ENCODE assay signal across 31 cellular contexts in the genomic region with DNA sequence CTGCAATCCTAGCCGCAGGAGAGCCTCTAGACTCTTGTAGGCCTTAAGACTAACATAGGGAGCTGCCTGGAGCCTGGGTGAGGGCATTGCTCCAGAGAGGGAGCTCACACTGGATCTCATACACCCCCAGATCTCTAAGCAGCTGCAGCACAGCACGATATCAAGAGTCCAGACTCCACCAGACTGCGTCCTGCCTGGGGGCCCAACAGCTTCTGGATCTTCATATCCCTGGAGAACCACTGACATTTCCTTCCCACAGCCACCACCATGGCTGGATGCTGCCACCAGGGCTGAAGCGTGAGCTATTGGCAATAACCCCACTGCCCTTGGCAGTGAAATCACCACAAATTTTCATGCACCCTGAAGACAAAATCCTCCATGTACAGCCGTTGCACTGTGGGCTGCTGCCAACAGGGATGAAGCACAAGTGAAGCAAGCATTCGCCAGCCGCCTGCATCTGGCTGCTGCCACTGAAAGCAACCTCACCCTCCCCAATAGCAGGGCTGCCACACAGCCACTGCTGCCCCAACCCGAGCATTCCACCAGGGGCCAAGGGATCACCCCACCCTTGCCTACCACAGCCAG. TPM values are rescaled to one million over a fixed set of nuclear protein-coding genes. Genes with fewer than 3 reads are reported as not detected.
"Had no signal": no experiment of that assay in that cellular context is flagged by ENCODE, and none has a peak within 500 bp of the region (broad histone marks: within the 10 kb centered on the region; RNA-seq: fewer than 3 reads in every experiment).

No MANE protein-coding gene starts in this region.

- H3K27me3 ChIP-seq: body of pancreas, colonic mucosa, gastroesophageal sphincter, upper lobe of left lung had no signal

- H3K27ac ChIP-seq: body of pancreas, colonic mucosa, gastroesophageal sphincter, left ventricle myocardium inferior, parathyroid adenoma, psoas muscle, upper lobe of left lung had no signal

- H3K79me2 ChIP-seq: parathyroid adenoma had no signal

- H3K4me2 ChIP-seq: smooth muscle cell had no signal

- H3K9ac ChIP-seq: parathyroid adenoma had no signal

- H3K36me3 ChIP-seq: colonic mucosa, gastroesophageal sphincter, left ventricle myocardium inferior, upper lobe of left lung had no signal

- ATAC-seq: activated CD8-positive, alpha-beta memory T cell treated with anti-CD3 and anti-CD28 coated beads, Interleukin-2, amount 10 ng/mL, durations not matched to agents 7 days and 5 days; activated T-cell treated with anti-CD3 and anti-CD28 coated beads, Interleukin-2, amount 50 U/mL, for 72 hours; body of pancreas; effector memory CD8-positive, alpha-beta T cell; gastroesophageal sphincter; psoas muscle; stimulated activated memory B cell treated with anti-CD40 and anti-IgM and Interleukin-4, amounts not matched to agents 10 μg/mL and 1 μg/mL and 100 μg/mL, for 72 hours; stimulated activated naive CD8-positive, alpha-beta T cell treated with anti-CD3 and anti-CD28 coated beads, Interleukin-15, amount 100 ng/mL, for 72 hours had no signal

- H3K27ac Mint-ChIP-seq: activated CD4-positive, alpha-beta memory T cell treated with anti-CD3 and anti-CD28 coated beads for 36 hours; activated CD8-positive, alpha-beta memory T cell treated with anti-CD3 and anti-CD28 coated beads, Interleukin-2, amount 10 ng/mL, durations not matched to agents 7 days and 5 days; activated naive CD8-positive, alpha-beta T cell; effector memory CD8-positive, alpha-beta T cell; stimulated activated memory B cell treated with anti-CD40 and anti-IgM and Interleukin-4, amounts not matched to agents 10 μg/mL and 1 μg/mL and 100 μg/mL, for 72 hours; stimulated activated naive CD8-positive, alpha-beta T cell treated with anti-CD3 and anti-CD28 coated beads, Interleukin-15, amount 100 ng/mL, for 72 hours had no signal

- H3K4me1 Mint-ChIP-seq: activated CD8-positive, alpha-beta memory T cell treated with anti-CD3 and anti-CD28 coated beads, Interleukin-2, amount 10 ng/mL, durations not matched to agents 7 days and 5 days; stimulated activated memory B cell treated with anti-CD40 and anti-IgM and Interleukin-4, amounts not matched to agents 10 μg/mL and 1 μg/mL and 100 μg/mL, for 72 hours; stimulated activated naive CD8-positive, alpha-beta T cell treated with anti-CD3 and anti-CD28 coated beads, Interleukin-15, amount 100 ng/mL, for 72 hours had no signal

- DNase-seq: activated CD4-positive, alpha-beta memory T cell treated with anti-CD3 and anti-CD28 coated beads for 36 hours; activated CD4-positive, alpha-beta T cell treated with anti-CD3 and anti-CD28 coated beads for 48 hours; activated CD4-positive, CD25-positive, alpha-beta regulatory T cell; activated CD8-positive, alpha-beta memory T cell treated with anti-CD3 and anti-CD28 coated beads, Interleukin-2, amount 10 ng/mL, durations not matched to agents 7 days and 5 days; activated effector memory CD4-positive, alpha-beta T cell treated with Interleukin-2 at 50 U/mL for 16 hours; activated naive CD4-positive, alpha-beta T cell treated with Interleukin-2 at 50 U/mL for 16 hours; activated T-cell treated with anti-CD3 and anti-CD28 coated beads for 4 hours; activated T-cell treated with anti-CD3 and anti-CD28 coated beads, Interleukin-2, amount 50 U/mL, for 72 hours; anterior cingulate cortex; body of pancreas; cerebellar nuclear complex; colonic mucosa; dorsolateral prefrontal cortex; effector memory CD8-positive, alpha-beta T cell; hippocampal formation; left ventricle myocardium inferior; nucleus accumbens; psoas muscle; stimulated activated CD4-positive, alpha-beta T cell treated with anti-CD3 and anti-CD28 coated beads, Interleukin-1b, Interleukin-23, amount 100 ng/mL, for 48 hours; stimulated activated CD4-positive, alpha-beta T cell treated with anti-CD3 and anti-CD28 coated beads, Interleukin-4, amount 100 ng/mL, for 4 hours; stimulated activated CD8-positive, alpha-beta memory T cell treated with anti-CD3 and anti-CD28 coated beads, Interleukin-4, amount 100 ng/mL, for 48 hours; stimulated activated naive CD8-positive, alpha-beta T cell treated with anti-CD3 and anti-CD28 coated beads, Interleukin-15, amount 100 ng/mL, for 72 hours; substantia nigra had no signal

- H2AFZ ChIP-seq: parathyroid adenoma had no signal

- H3K4me1 ChIP-seq: body of pancreas, colonic mucosa, gastroesophageal sphincter, left ventricle myocardium inferior, parathyroid adenoma, psoas muscle, upper lobe of left lung had no signal

- H3K4me3 Mint-ChIP-seq: activated CD4-positive, alpha-beta memory T cell treated with anti-CD3 and anti-CD28 coated beads for 36 hours; activated CD8-positive, alpha-beta memory T cell treated with anti-CD3 and anti-CD28 coated beads, Interleukin-2, amount 10 ng/mL, durations not matched to agents 7 days and 5 days; activated naive CD8-positive, alpha-beta T cell; activated T-cell treated with anti-CD3 and anti-CD28 coated beads, Interleukin-2, amount 50 U/mL, for 72 hours; effector memory CD8-positive, alpha-beta T cell; stimulated activated memory B cell treated with anti-CD40 and anti-IgM and Interleukin-4, amounts not matched to agents 10 μg/mL and 1 μg/mL and 100 μg/mL, for 72 hours; stimulated activated naive CD8-positive, alpha-beta T cell treated with anti-CD3 and anti-CD28 coated beads, Interleukin-15, amount 100 ng/mL, for 72 hours had no signal

- H3K36me3 Mint-ChIP-seq: activated CD8-positive, alpha-beta memory T cell treated with anti-CD3 and anti-CD28 coated beads, Interleukin-2, amount 10 ng/mL, durations not matched to agents 7 days and 5 days had no signal

- H3K4me3 ChIP-seq: body of pancreas, colonic mucosa, dorsolateral prefrontal cortex, gastroesophageal sphincter, left ventricle myocardium inferior, lung, psoas muscle, smooth muscle cell, upper lobe of left lung had no signal

- H3K9me3 ChIP-seq: body of pancreas, colonic mucosa, psoas muscle had no signal

RNA-seq across cellular contexts. Expression of gene CACNA2D4, which starts 28.2 kb away (rescaled TPM):
- total RNA-seq: smooth muscle cell had no signal
- polyA plus RNA-seq: neural cell had no signal
